ENCODE assay signal across 3 cellular contexts in genomic region chr10:44925811-44926760, GRCh38.
TF ChIP-seq lines count a peak whose summit lies in the region.

No MANE protein-coding gene starts in this region.

TF ChIP-seq in GM12891, 5 proteins besides CTCF, POLR2A, EP300 and RAD21:
- TF ChIP-seq SPI1 (IDR thresholded peaks at IDR 0.05; ENCODE audit: low read depth, low read length) (no peak), TAF1 (IDR thresholded peaks at IDR 0.05; ENCODE audit: low read depth, low read length) (no peak), POU2F2 (IDR thresholded peaks at IDR 0.05; ENCODE audit: low read depth, low read length) (no peak), POLR2AphosphoS5 (IDR thresholded peaks at IDR 0.05; ENCODE audit: low read depth, low read length) (no peak), PAX5 (IDR thresholded peaks at IDR 0.05; ENCODE audit: insufficient read depth, low read length, severe bottlenecking) (no peak)
TF ChIP-seq in GM12891: peak in this region for 0.

TF ChIP-seq in IMR-90, 13 proteins besides CTCF, POLR2A, EP300 and RAD21:
- TF ChIP-seq ELK1 (IDR thresholded peaks at IDR 0.05; ENCODE audit: borderline replicate concordance, low read depth, low read length) (no peak), MAZ (IDR thresholded peaks at IDR 0.05; ENCODE audit: borderline replicate concordance, low read depth, low read length) (no peak), RFX5 (IDR thresholded peaks at IDR 0.05; ENCODE audit: low read depth, low read length) (no peak), BHLHE40 (IDR thresholded peaks at IDR 0.05; ENCODE audit: low read depth, low read length) (no peak), NFE2L2 (IDR thresholded peaks at IDR 0.05; ENCODE audit: low read depth, low read length) (no peak), MAFK (IDR thresholded peaks at IDR 0.05; ENCODE audit: low read depth, low read length) (no peak), SMC3 (IDR thresholded peaks at IDR 0.05; ENCODE audit: low read depth, low read length) (no peak), CEBPB (IDR thresholded peaks at IDR 0.05; ENCODE audit: low read depth, low read length) (no peak), RCOR1 (IDR thresholded peaks at IDR 0.05; ENCODE audit: insufficient replicate concordance, low read length) (no peak), MXI1 (IDR thresholded peaks at IDR 0.05; ENCODE audit: borderline replicate concordance, low read depth, low read length) (no peak), CHD1 (IDR thresholded peaks at IDR 0.05; ENCODE audit: low read depth, low read length) (no peak), USF2 (IDR thresholded peaks at IDR 0.05; ENCODE audit: low read depth, low read length) (no peak), FOS (IDR thresholded peaks at IDR 0.05; ENCODE audit: low read depth, low read length) (no peak)

TF ChIP-seq in H1, 55 proteins besides CTCF, POLR2A, EP300 and RAD21:
- TF ChIP-seq GABPA (IDR thresholded peaks at IDR 0.05; ENCODE audit: borderline replicate concordance, insufficient read depth, low read length) (no peak), ASH2L (IDR thresholded peaks at IDR 0.05; ENCODE audit: low read length) (no peak), CHD2 (IDR thresholded peaks at IDR 0.05; ENCODE audit: low read length) (no peak), TAF7 (optimal IDR thresholded peaks at IDR 0.05; ENCODE audit: borderline replicate concordance, low read depth, low read length) (no peak), BACH1 (IDR thresholded peaks at IDR 0.05; ENCODE audit: low read length) (no peak), HDAC6 (IDR thresholded peaks at IDR 0.05; ENCODE audit: low read depth, low read length) (no peak), BCL11A (IDR thresholded peaks at IDR 0.05; ENCODE audit: low read depth in 2 of 2, low read length in 2 of 2) (no peak)
TF ChIP-seq in H1: peak in this region for 0.
